16 cellular contexts compared by ENCODE assay signal in the genomic region with DNA sequence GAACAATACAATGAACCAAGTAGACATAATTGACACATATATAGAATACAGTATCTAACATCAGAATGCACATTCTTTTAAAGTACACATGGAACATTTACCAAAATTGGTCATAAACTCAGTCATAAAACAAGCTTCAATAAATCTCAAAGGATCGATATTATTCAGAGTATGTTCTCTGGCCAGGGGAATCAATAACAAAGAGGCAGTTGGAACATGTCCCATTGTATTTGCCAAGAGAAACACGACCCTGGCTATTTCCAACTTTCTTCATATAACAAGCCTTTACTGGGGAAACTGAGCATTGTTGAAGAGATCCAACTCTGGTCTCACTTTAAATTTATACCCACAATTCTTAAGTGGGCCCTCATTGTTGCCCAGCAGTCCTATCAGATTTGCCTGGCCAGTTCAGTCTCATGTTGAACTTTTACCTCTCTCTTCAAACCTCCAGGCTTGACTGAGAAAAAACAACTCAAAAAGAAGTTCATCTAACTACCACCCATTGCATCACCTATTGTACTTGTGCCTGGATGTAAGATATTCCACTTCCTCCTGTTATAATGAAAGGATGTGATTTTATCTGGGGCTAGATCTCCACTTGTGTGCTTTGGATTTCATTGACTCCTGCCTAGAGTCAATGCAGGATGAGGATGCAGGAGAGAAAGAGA.
DNase-seq lines count a peak whose midpoint lies in the region; ATAC-seq and TF ChIP-seq lines count a peak whose summit lies in the region.
"Had no signal": no experiment of that assay in that cellular context is flagged by ENCODE, and none has a peak within 500 bp of the region (broad histone marks: within the 10 kb centered on the region; RNA-seq: fewer than 3 reads in every experiment).

No MANE protein-coding gene starts in this region.

- no peaks in the 10 kb centered on the region for H3K4me1 Mint-ChIP-seq in WTC11
- H3K4me1 Mint-ChIP-seq: GM23338 had no signal

- DNase-seq in OCI-M1 (lab: John Stamatoyannopoulos, UW) = peak; percentile 38
- peak; percentile 12 to 78 for DNase-seq in dermis microvascular lymphatic vessel endothelial cell (ENCODE audit: low read depth in 2 of 2)
- DNase-seq in left lobe of liver (ENCODE audit: low spot score) = no peak
- DNase-seq in lung microvascular endothelial cell (ENCODE audit: low read depth in 2 of 2) = peak; percentile 56 to 69
- no peak for DNase-seq in AG08395 (ENCODE audit: low spot score)
- no peak for DNase-seq in WTC11 (ENCODE audit: low spot score)
- no peak for DNase-seq in stimulated activated CD4-positive, alpha-beta T cell treated with anti-CD3 and anti-CD28 coated beads, Interleukin-1b, Interleukin-23, amount 100 ng/mL, for 48 hours
- DNase-seq: ACHN; AML-193; Caco-2; CD4-positive, alpha-beta T cell; DMS79; GDM1; HCEC 1CT had no signal

- no peaks in the 10 kb centered on the region for H3K9me3 Mint-ChIP-seq in WTC11
- H3K9me3 Mint-ChIP-seq: CD4-positive, alpha-beta T cell; GM23338 had no signal

- TF ChIP-seq CTCF in WTC11 (IDR thresholded peaks at IDR 0.05) = no peak

- ATAC-seq in left lobe of liver = peak; percentile 60
- no peak for ATAC-seq in WTC11
- no peak for ATAC-seq in GM21786 (IDR thresholded peaks at IDR 0.05; ENCODE audit: unreplicated experiment)
- ATAC-seq: GM23338 had no signal

- H3K4me3 Mint-ChIP-seq in WTC11 = no peak overlapping the region
- H3K4me3 Mint-ChIP-seq: CD4-positive, alpha-beta T cell; GM23338 had no signal

- H3K27ac Mint-ChIP-seq in WTC11 = no peak overlapping the region
- H3K27ac Mint-ChIP-seq: CD4-positive, alpha-beta T cell; GM23338 had no signal

- no peaks in the 10 kb centered on the region for H3K36me3 Mint-ChIP-seq in WTC11

- CTCF ChIA-PET in WTC11 (lab: Charles Lee) = no interaction called here

- POLR2A ChIA-PET in WTC11 (lab: Charles Lee) = no interaction called here

- no peaks in the 10 kb centered on the region for H3K27me3 Mint-ChIP-seq in WTC11 (ENCODE audit: low read depth)
- H3K27me3 Mint-ChIP-seq: CD4-positive, alpha-beta T cell had no signal

TF ChIP-seq in WTC11, 78 proteins besides CTCF, POLR2A, EP300 and RAD21:
- no peak for TF ChIP-seq ETV6 (CRISPR knock-in tag; IDR thresholded peaks at IDR 0.05)

Comparison
In these comparisons a context has a peak if more than half of its experiments do, and no peak if none do; other contexts are left out.
1. DNase-seq: peak in OCI-M1 (single experiment), dermis microvascular lymphatic vessel endothelial cell (2 of 2) and lung microvascular endothelial cell (2 of 2); none in left lobe of liver (single experiment), AG08395 (single experiment), WTC11 (single experiment) and stimulated activated CD4-positive, alpha-beta T cell treated with anti-CD3 and anti-CD28 coated beads, Interleukin-1b, Interleukin-23, amount 100 ng/mL, for 48 hours (single experiment).